7 cellular contexts compared by ENCODE assay signal in the genomic region with DNA sequence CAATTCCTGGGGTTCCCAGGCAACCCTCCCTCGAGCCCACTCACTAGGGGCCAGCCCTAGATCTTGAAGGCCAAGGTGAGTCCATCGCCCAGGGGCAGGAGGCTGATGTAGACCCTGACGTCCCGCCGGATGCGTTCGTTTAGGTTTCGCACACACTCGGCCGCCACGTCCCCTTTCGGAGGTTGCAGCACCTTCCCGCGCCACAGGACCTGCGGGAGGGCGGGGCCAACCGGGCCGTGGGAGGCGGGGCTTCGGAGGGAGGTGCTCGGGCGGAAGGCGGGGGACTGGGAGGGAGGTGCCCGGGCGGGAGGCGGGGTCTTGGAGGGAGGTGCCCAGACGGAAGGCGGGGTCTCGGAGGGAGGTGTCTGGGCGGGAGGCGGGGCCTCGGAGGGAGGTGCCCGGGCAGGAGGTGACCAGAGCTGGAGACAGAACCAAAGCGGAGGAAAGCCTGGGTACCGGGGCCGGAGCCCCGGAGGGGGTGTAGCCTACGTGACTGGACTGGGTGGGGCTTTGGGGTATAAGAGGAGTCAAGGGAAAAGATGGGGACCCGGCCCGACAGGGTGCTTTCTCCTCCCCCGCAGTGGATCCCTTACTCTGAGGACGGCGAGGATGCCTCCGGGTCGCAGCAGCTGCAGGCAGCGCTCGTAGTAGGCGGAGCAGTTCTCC. TPM values are rescaled to one million over a fixed set of nuclear protein-coding genes. Genes with fewer than 3 reads are reported as not detected.
DNase-seq lines count a peak whose midpoint lies in the region; ATAC-seq, FAIRE-seq and TF ChIP-seq lines count a peak whose summit lies in the region.

No MANE protein-coding gene starts in this region.

- H4K20me1 ChIP-seq in keratinocyte (ENCODE audit: control insufficient read depth, extremely low read depth, insufficient read depth, low read length) = peaks cover 12% of the 10 kb centered on the region

- peak overlapping the region; percentile 79 for H3K9ac ChIP-seq in keratinocyte (ENCODE audit: control insufficient read depth, extremely low read depth, insufficient read depth, low read length)

- H3K4me1 ChIP-seq in keratinocyte (ENCODE audit: control insufficient read depth, extremely low read depth, insufficient read depth, low read length) = peaks cover 22% of the 10 kb centered on the region

- H3K9me1 ChIP-seq in keratinocyte (ENCODE audit: control insufficient read depth, extremely low read depth, insufficient read depth, low read length) = no peaks in the 10 kb centered on the region

- peaks cover 11% of the 10 kb centered on the region for H3K79me2 ChIP-seq in keratinocyte (ENCODE audit: control insufficient read depth, insufficient read depth, low read length)

- no peaks in the 10 kb centered on the region for H3K9me3 Mint-ChIP-seq in central memory CD8-positive, alpha-beta T cell

- no peak for FAIRE-seq in keratinocyte (lab: Jason Lieb, UNC)

- ATAC-seq in GM18520 (IDR thresholded peaks at IDR 0.05; ENCODE audit: unreplicated experiment) (peak; percentile 28), HG03039 (IDR thresholded peaks at IDR 0.05; ENCODE audit: unreplicated experiment) (peak; percentile 43)
- peak; percentile 59 to 62 for ATAC-seq in activated CD4-positive, CD25-positive, alpha-beta regulatory T cell treated with anti-CD3 and anti-CD28 coated beads, Interleukin-2, amount 50 U/mL, for 24 hours
- ATAC-seq in central memory CD8-positive, alpha-beta T cell (replicated peaks; ENCODE audit: extremely low read depth, poor library complexity, severe bottlenecking) = peak; percentile 59

- peak overlapping the region; percentile 88 for H3K4me2 ChIP-seq in keratinocyte (ENCODE audit: control insufficient read depth, extremely low read depth, insufficient read depth, low read depth, low read length)

- H3K27ac ChIP-seq in keratinocyte (ENCODE audit: control insufficient read depth, insufficient read depth, low read length) = peak overlapping the region; percentile 57

- peaks cover 37% of the 10 kb centered on the region for H3K36me3 Mint-ChIP-seq in central memory CD8-positive, alpha-beta T cell (ENCODE audit: insufficient read depth)

- peak overlapping the region; percentile 75 for H3K4me3 Mint-ChIP-seq in central memory CD8-positive, alpha-beta T cell

- H3K27me3 Mint-ChIP-seq in central memory CD8-positive, alpha-beta T cell = no peaks in the 10 kb centered on the region

- H3K4me3 ChIP-seq in keratinocyte (ENCODE audit: control insufficient read depth in 2 of 3, extremely low read depth in 1 of 3, insufficient read depth in 2 of 3, low read depth in 1 of 3, low read length in 3 of 3) = peak overlapping the region; percentile 59 to 75 (median 71)

- H3K9me3 ChIP-seq in keratinocyte (ENCODE audit: control insufficient read depth, low read depth, low read length) = no peaks in the 10 kb centered on the region

- no peak for TF ChIP-seq CTCF in keratinocyte (optimal IDR thresholded peaks at IDR 0.05 in 1 of 3, IDR thresholded peaks at IDR 0.05 in 1 of 3, conservative IDR thresholded peaks at IDR 0.05 in 1 of 3; ENCODE audit: extremely low read depth in 1 of 3, insufficient read depth in 2 of 3, low read length in 3 of 3)

- DNase-seq in NCI-H2171 treated with DMSO at 0.1 percent for 48 hours (lab: John Stamatoyannopoulos, UW) (peak; percentile 87), keratinocyte (ENCODE audit: low read depth, low spot score) (no peak)
- DNase-seq in central memory CD8-positive, alpha-beta T cell (ENCODE audit: low spot score in 2 of 2) = peak; percentile 97 to 98
- peak; percentile 98 to 99 (median 98) for DNase-seq in stimulated activated CD4-positive, alpha-beta T cell treated with anti-CD3 and anti-CD28 coated beads, Interleukin-12 subunit alpha, Interleukin-12 subunit beta, amount 100 ng/mL, for 48 hours (ENCODE audit: low read depth in 2 of 3, low spot score in 1 of 3)

- dilution Hi-C loops in keratinocyte (cut with MboI; ENCODE audit: extremely low pct_ligation_motif_present, low sequenced_read_pairs) = no loop called here

- H3K27ac Mint-ChIP-seq in central memory CD8-positive, alpha-beta T cell (ENCODE audit: low read depth) = peak overlapping the region; percentile 88

- H2AFZ ChIP-seq in keratinocyte (ENCODE audit: control insufficient read depth, low read length) = peak overlapping the region; percentile 78

- H3K36me3 ChIP-seq in keratinocyte (ENCODE audit: control insufficient read depth in 2 of 2, extremely low read depth in 1 of 2, insufficient read depth in 2 of 2, low read length in 2 of 2) = peaks cover 16 to 23% of the 10 kb centered on the region in 2 experiments

- H3K4me1 Mint-ChIP-seq in central memory CD8-positive, alpha-beta T cell = peaks cover 20% of the 10 kb centered on the region

- H3K27me3 ChIP-seq in keratinocyte (ENCODE audit: control insufficient read depth, extremely low read depth, insufficient read depth, low read length) = no peaks in the 10 kb centered on the region

RNA-seq across cellular contexts. Expression of a gene that starts 1.6 kb away (rescaled TPM):
- 6.2 to 12.8 TPM (median 6.8 TPM) in 3 replicates for polyA plus RNA-seq in keratinocyte
- 3.6 TPM for polyA plus RNA-seq in keratinocyte (2011; ENCODE audit: low read depth)
- polyA plus RNA-seq in keratinocyte (2011; cell fraction: cytosol; rRNA removed) = 3.3 and 10.8 TPM in 2 replicates
- 13.0 and 17.2 TPM in 2 replicates for polyA plus RNA-seq in keratinocyte (2011; cell fraction: nucleus; rRNA removed)
- 15.8 and 18.5 TPM in 2 replicates for polyA plus RNA-seq in keratinocyte (2012; ENCODE audit: low replicate concordance)
- polyA minus RNA-seq in keratinocyte = 1.1 to 1.4 TPM (median 1.2 TPM) in 3 replicates
- polyA minus RNA-seq in keratinocyte (2011; cell fraction: cytosol; rRNA and poly(A)+ RNA removed) = 20.5 TPM
- polyA minus RNA-seq in keratinocyte (2011; cell fraction: nucleus; rRNA and poly(A)+ RNA removed) = 4.1 and 5.7 TPM in 2 replicates

RNA-seq across cellular contexts. Expression of a gene that starts 23.6 kb away (rescaled TPM):
- 82.5 to 218 TPM (median 152 TPM) in 3 replicates for polyA plus RNA-seq in keratinocyte
- polyA plus RNA-seq in keratinocyte (2011; ENCODE audit: low read depth) = 141 TPM
- 192 and 308 TPM in 2 replicates for polyA plus RNA-seq in keratinocyte (2011; cell fraction: cytosol; rRNA removed)
- 124 and 181 TPM in 2 replicates for polyA plus RNA-seq in keratinocyte (2011; cell fraction: nucleus; rRNA removed)
- 237 and 368 TPM in 2 replicates for polyA plus RNA-seq in keratinocyte (2012; ENCODE audit: low replicate concordance)
- polyA minus RNA-seq in keratinocyte = 44.0 to 103 TPM (median 55.6 TPM) in 3 replicates
- polyA minus RNA-seq in keratinocyte (2011; cell fraction: cytosol; rRNA and poly(A)+ RNA removed) = 144 TPM
- polyA minus RNA-seq in keratinocyte (2011; cell fraction: nucleus; rRNA and poly(A)+ RNA removed) = 25.7 and 42.6 TPM in 2 replicates
